ENCODE assay signal across 24 cellular contexts in genomic region chr16:76531236-76531635, GRCh38.
"Had no signal": no experiment of that assay in that cellular context is flagged by ENCODE, and none has a peak within 500 bp of the region (broad histone marks: within the 10 kb centered on the region; RNA-seq: fewer than 3 reads in every experiment).

No MANE protein-coding gene starts in this region.

- H3K9me3 ChIP-seq: colonic mucosa, esophagus squamous epithelium, gastrocnemius medialis, left ventricle myocardium inferior, lower lobe of right lung, mucosa of descending colon had no signal

- ATAC-seq: effector memory CD8-positive, alpha-beta T cell; esophagus mucosa; gastrocnemius medialis; left cardiac atrium; lower lobe of right lung; mucosa of descending colon had no signal

- FAIRE-seq: endometrium, islet of Langerhans, keratinocyte had no signal

- H3K36me3 ChIP-seq: colonic mucosa, esophagus squamous epithelium, gastrocnemius medialis, left ventricle myocardium inferior, lower lobe of right lung had no signal

- DNase-seq: colonic mucosa; cortex of kidney; effector CD8-positive, alpha-beta T cell; effector memory CD8-positive, alpha-beta T cell; endodermal cell; erythroblast; esophagus squamous epithelium; foreskin fibroblast; foreskin melanocyte; gastrocnemius medialis; glutamatergic neuron; head of caudate nucleus; hippocampal formation; left cardiac atrium; left ventricle myocardium inferior; lower lobe of right lung; mesenchymal stem cell; mucosa of descending colon; naive B cell had no signal

- H3K27ac ChIP-seq: colonic mucosa, epithelial cell of prostate, esophagus squamous epithelium, gastrocnemius medialis, left ventricle myocardium inferior, lower lobe of right lung had no signal

- H3K4me3 ChIP-seq: colonic mucosa, esophagus squamous epithelium, gastrocnemius medialis, left ventricle myocardium inferior, lower lobe of right lung, mucosa of descending colon had no signal

- H3K4me1 ChIP-seq: colonic mucosa, esophagus squamous epithelium, gastrocnemius medialis, left ventricle myocardium inferior, lower lobe of right lung had no signal

- H3K27me3 ChIP-seq: colonic mucosa, esophagus squamous epithelium, gastrocnemius medialis had no signal
